ENCODE assay signal across 10 cellular contexts in genomic region chr11:76667856-76668255, GRCh38. TPM values are rescaled to one million over a fixed set of nuclear protein-coding genes. Genes with fewer than 3 reads are reported as not detected.
DNase-seq lines count a peak whose midpoint lies in the region; ATAC-seq and TF ChIP-seq lines count a peak whose summit lies in the region.
"Had no signal": no experiment of that assay in that cellular context is flagged by ENCODE, and none has a peak within 500 bp of the region (broad histone marks: within the 10 kb centered on the region; RNA-seq: fewer than 3 reads in every experiment).

No MANE protein-coding gene starts in this region.

- peaks cover 17% of the 10 kb centered on the region for H3K27me3 Mint-ChIP-seq in T-helper 2 cell treated with Interferon-gamma antibody and Interleukin-4, amounts not matched to agents 5 μg/mL and 100 μg/mL, for 36 hours (ENCODE audit: low read depth)
- peaks cover 11% of the 10 kb centered on the region for H3K27me3 Mint-ChIP-seq in mesothelial cell of epicardium (ENCODE audit: low read depth)

- peak overlapping the region; percentile 87 for H3K4me3 Mint-ChIP-seq in T-helper 2 cell treated with Interferon-gamma antibody and Interleukin-4, amounts not matched to agents 5 μg/mL and 100 μg/mL, for 36 hours
- peak overlapping the region; percentile 51 for H3K4me3 Mint-ChIP-seq in mesothelial cell of epicardium

- no peaks in the 10 kb centered on the region for H3K36me3 ChIP-seq in thyroid gland

- 78 to 83% methylated on average over 7 of the region's 7 CpGs for WGBS in thyroid gland, 2 donors

- peaks cover 6% of the 10 kb centered on the region for H3K36me3 Mint-ChIP-seq in T-helper 2 cell treated with Interferon-gamma antibody and Interleukin-4, amounts not matched to agents 5 μg/mL and 100 μg/mL, for 36 hours (ENCODE audit: low read depth)
- peaks cover 3% of the 10 kb centered on the region for H3K36me3 Mint-ChIP-seq in mesothelial cell of epicardium

- H3K9me3 Mint-ChIP-seq in T-helper 2 cell treated with Interferon-gamma antibody and Interleukin-4, amounts not matched to agents 5 μg/mL and 100 μg/mL, for 36 hours = no peaks in the 10 kb centered on the region
- no peaks in the 10 kb centered on the region for H3K9me3 Mint-ChIP-seq in mesothelial cell of epicardium

- TF ChIP-seq POLR2A in thyroid gland (IDR thresholded peaks at IDR 0.05) = no peak

- H3K4me1 ChIP-seq in thyroid gland = peaks cover 19 to 40% of the 10 kb centered on the region in 2 donors

- H3K27me3 ChIP-seq in thyroid gland = peaks cover 3% of the 10 kb centered on the region

- H3K9me3 ChIP-seq in thyroid gland = no peaks in the 10 kb centered on the region

- peak overlapping the region; percentile 28 for H3K27ac Mint-ChIP-seq in T-helper 2 cell treated with Interferon-gamma antibody and Interleukin-4, amounts not matched to agents 5 μg/mL and 100 μg/mL, for 36 hours
- peak overlapping the region; percentile 32 for H3K27ac Mint-ChIP-seq in mesothelial cell of epicardium

- H3K27ac ChIP-seq in cingulate gyrus (ENCODE audit: low read depth, low read length) (peak overlapping the region; percentile 7), thyroid gland (peak overlapping the region in 2 of 3 donors; percentile 12 to 73)
- H3K27ac ChIP-seq: 22Rv1 had no signal

- ATAC-seq in GM19023 (IDR thresholded peaks at IDR 0.05; ENCODE audit: unreplicated experiment) (no peak), HG03469 (IDR thresholded peaks at IDR 0.05; ENCODE audit: unreplicated experiment) (no peak), HG03108 (IDR thresholded peaks at IDR 0.05; ENCODE audit: unreplicated experiment) (no peak)

- H3K4me1 Mint-ChIP-seq in T-helper 2 cell treated with Interferon-gamma antibody and Interleukin-4, amounts not matched to agents 5 μg/mL and 100 μg/mL, for 36 hours (ENCODE audit: low read depth) = peaks cover 52% of the 10 kb centered on the region
- H3K4me1 Mint-ChIP-seq in mesothelial cell of epicardium = peaks cover 19% of the 10 kb centered on the region

- intact Hi-C loops in thyroid gland (cut with DNase I) = no loop called here

- peak overlapping the region in 1 of 3 donors; percentile 47 for H3K4me3 ChIP-seq in thyroid gland (replicated peaks in 1 of 3)

- no peak for TF ChIP-seq CTCF in mesothelial cell of epicardium (IDR thresholded peaks at IDR 0.05; ENCODE audit: unreplicated experiment)
- no peak for TF ChIP-seq CTCF in thyroid gland (IDR thresholded peaks at IDR 0.05)

- no peak for DNase-seq in T-helper 2 cell treated with Interferon-gamma antibody and Interleukin-4, amounts not matched to agents 5 μg/mL and 100 μg/mL, for 36 hours (ENCODE audit: low spot score)
- DNase-seq in T-helper 2 cell (no peak), mesothelial cell of epicardium (ENCODE audit: low spot score in 2 of 2, unreplicated experiment in 2 of 2) (no peak), thyroid gland (no peak)
- DNase-seq: NCI-H1417 had no signal

RNA-seq across cellular contexts. Expression of gene LRRC32, which starts 2.7 kb away (rescaled TPM):
- total RNA-seq in mesothelial cell of epicardium (37.9 to 44.4 TPM (median 43.2 TPM) in 3 replicates), thyroid gland (10 to 100 TPM; 15.6 to 42.5 (median 17.9) TPM)
